Comparison of ENCODE assay signal across 10 cellular contexts in the genomic region with DNA sequence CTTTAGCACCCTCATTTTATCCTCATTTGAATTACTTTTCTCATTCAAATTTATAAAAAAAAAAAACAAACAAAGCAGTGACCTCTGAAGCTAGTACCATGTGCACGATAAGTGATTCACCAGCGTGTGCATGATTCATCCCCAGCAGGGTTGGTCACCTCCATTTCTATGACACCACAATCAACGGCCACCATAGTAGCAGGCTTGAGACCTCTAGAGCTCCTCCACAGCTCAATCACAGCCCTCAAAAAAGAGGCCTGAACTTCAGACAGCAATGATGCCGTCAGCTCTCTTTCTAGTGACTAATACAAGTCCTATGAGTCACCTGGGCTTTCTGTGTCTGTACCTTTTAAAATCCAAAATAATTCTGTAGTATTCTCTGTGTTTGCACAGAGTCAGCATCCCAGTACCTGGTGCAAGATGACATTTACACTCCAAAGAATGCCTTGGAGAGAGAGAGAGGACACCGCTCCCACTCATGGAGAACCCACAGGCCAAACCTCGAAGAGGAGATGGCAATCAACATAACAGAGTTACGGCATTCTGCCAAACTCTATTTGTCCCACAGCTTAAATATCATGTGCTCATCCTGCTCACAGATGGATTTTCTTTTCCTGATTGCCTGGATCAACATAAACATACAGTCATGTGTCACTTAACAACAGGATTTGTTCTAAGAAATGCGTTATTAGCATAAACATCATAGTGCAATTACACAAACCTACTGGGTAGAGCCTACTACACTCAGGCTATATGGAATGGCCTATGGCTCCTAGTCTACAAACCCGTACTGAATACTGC. TPM values are rescaled to one million over a fixed set of nuclear protein-coding genes. Genes with fewer than 3 reads are reported as not detected.
DNase-seq lines count a peak whose midpoint lies in the region; ATAC-seq and TF ChIP-seq lines count a peak whose summit lies in the region.
"Had no signal": no experiment of that assay in that cellular context is flagged by ENCODE, and none has a peak within 500 bp of the region (broad histone marks: within the 10 kb centered on the region; RNA-seq: fewer than 3 reads in every experiment).

No MANE protein-coding gene starts in this region.

- no peaks in the 10 kb centered on the region for H3K4me1 Mint-ChIP-seq in progenitor cell of endocrine pancreas (ENCODE audit: low read depth)

- peak overlapping the region; percentile 63 for H3K27ac ChIP-seq in PC-3 (ENCODE audit: low read length)
- no peak overlapping the region for H3K27ac ChIP-seq in mesenchymal stem cell (ENCODE audit: low read length, poor library complexity, severe bottlenecking)

- no peak overlapping the region for H2BK12ac ChIP-seq in mesenchymal stem cell (ENCODE audit: low read length in 2 of 2)

- no peaks in the 10 kb centered on the region for H3F3A ChIP-seq in PC-3 (ENCODE audit: low read length, unreplicated experiment)

- peak; percentile 78 for ATAC-seq in GM18520 (IDR thresholded peaks at IDR 0.05; ENCODE audit: unreplicated experiment)
- peak; percentile 87 for ATAC-seq in HG02610 (IDR thresholded peaks at IDR 0.05; ENCODE audit: unreplicated experiment)
- peak; percentile 80 for ATAC-seq in PC-3

- intact Hi-C loops in PC-3 (cut with micrococcal nuclease): loop anchor here (2.0 to 10.0 kb wide), 3 partner anchors 21 to 389 kb away; no protein-coding TSS in a partner anchor

- H4K20me1 ChIP-seq in PC-3 (ENCODE audit: low read length): no peaks in the 10 kb centered on the region

- peaks cover 37% of the 10 kb centered on the region for H3K4me1 ChIP-seq in PC-3 (ENCODE audit: insufficient read depth, low read length)
- H3K4me1 ChIP-seq in mesenchymal stem cell (ENCODE audit: control insufficient read depth, insufficient read depth, low read depth, low read length): no peaks in the 10 kb centered on the region

- H4K91ac ChIP-seq in mesenchymal stem cell (ENCODE audit: low read length): no peak overlapping the region

- H3K27ac Mint-ChIP-seq in progenitor cell of endocrine pancreas: no peak overlapping the region

- 67% methylated on average over 8 of the region's 9 CpGs for WGBS in mesenchymal stem cell

- H3K79me1 ChIP-seq in mesenchymal stem cell (replicated peaks; ENCODE audit: low read length, poor library complexity, severe bottlenecking): no peaks in the 10 kb centered on the region

- no peak overlapping the region for H3K4me3 Mint-ChIP-seq in progenitor cell of endocrine pancreas (ENCODE audit: low read depth)

- H3K79me2 ChIP-seq in PC-3 (ENCODE audit: low read length): no peaks in the 10 kb centered on the region

- TF ChIP-seq CTCF in PC-3 (conservative IDR thresholded peaks at IDR 0.05; ENCODE audit: low read depth, low read length) (no peak), progenitor cell of endocrine pancreas (IDR thresholded peaks at IDR 0.05; ENCODE audit: unreplicated experiment) (no peak)

- peaks cover 5% of the 10 kb centered on the region for H3K9me3 Mint-ChIP-seq in progenitor cell of endocrine pancreas (ENCODE audit: low read depth)

- no peaks in the 10 kb centered on the region for H3K9me2 ChIP-seq in PC-3 (replicated peaks; ENCODE audit: low read length)

- no peaks in the 10 kb centered on the region for H3K27me3 Mint-ChIP-seq in progenitor cell of endocrine pancreas

- H3K4me2 ChIP-seq in PC-3 (ENCODE audit: low read length): peak overlapping the region; percentile 43
- no peak overlapping the region for H3K4me2 ChIP-seq in mesenchymal stem cell (ENCODE audit: low read length, poor library complexity, severe bottlenecking)

- H2AK5ac ChIP-seq in mesenchymal stem cell (ENCODE audit: low read length, severe bottlenecking): no peak overlapping the region

- no peaks in the 10 kb centered on the region for H3K36me3 Mint-ChIP-seq in progenitor cell of endocrine pancreas (ENCODE audit: insufficient read depth)

- POLR2A ChIA-PET in PC-3 (lab: Charles Lee; ENCODE audit: unreplicated experiment): interaction anchor here (0.5 to 0.7 kb wide), 4 partner anchors 10 to 1521 kb away, joined by 3 read pairs; no protein-coding TSS in a partner anchor

- H3K27me3 ChIP-seq in PC-3 (ENCODE audit: low read length) (no peaks in the 10 kb centered on the region), mesenchymal stem cell (ENCODE audit: control insufficient read depth in 1 of 2, insufficient read depth in 1 of 2, low read length in 2 of 2) (no peaks in the 10 kb centered on the region)
- H3K27me3 ChIP-seq: MG63 had no signal

- H3K4me3 ChIP-seq in PC-3 (ENCODE audit: low read length) (no peak overlapping the region; the same call in 1 of the 2 replicates), mesenchymal stem cell (ENCODE audit: insufficient read depth in 1 of 2, low read depth in 1 of 2, low read length in 2 of 2) (no peak overlapping the region)
- H3K4me3 ChIP-seq: MG63 had no signal

- DNase-seq in PC-3 (peak; percentile 90), mesenchymal stem cell (peak; percentile 1), NCI-H2081 treated with DMSO at 0.1 percent for 48 hours (lab: John Stamatoyannopoulos, UW) (no peak), OCI-M2 (lab: John Stamatoyannopoulos, UW; ENCODE audit: unreplicated experiment) (no peak), NCI-H2196 (lab: John Stamatoyannopoulos, UW; ENCODE audit: unreplicated experiment) (no peak), progenitor cell of endocrine pancreas (ENCODE audit: low spot score, unreplicated experiment) (no peak)
- DNase-seq: MG63, SIG-M5 had no signal

- H2BK15ac ChIP-seq in mesenchymal stem cell (ENCODE audit: low read depth, poor library complexity, severe bottlenecking): no peak overlapping the region

- CTCF ChIA-PET in PC-3 (lab: Charles Lee): interaction anchor here (0.7 kb wide), 2 partner anchors 46 to 689 kb away, joined by 4 to 6 read pairs; no protein-coding TSS in a partner anchor

- H3K23ac ChIP-seq in mesenchymal stem cell (ENCODE audit: low read length in 2 of 2): no peak overlapping the region

- H3K14ac ChIP-seq in mesenchymal stem cell (ENCODE audit: low read length in 2 of 2): no peak overlapping the region

- no peak overlapping the region for H3K4ac ChIP-seq in mesenchymal stem cell (ENCODE audit: low read depth in 1 of 2, low read length in 2 of 2)

- no peaks in the 10 kb centered on the region for H3K36me3 ChIP-seq in PC-3 (ENCODE audit: low read depth, low read length)
- no peaks in the 10 kb centered on the region for H3K36me3 ChIP-seq in mesenchymal stem cell (ENCODE audit: control insufficient read depth in 1 of 2, insufficient read depth in 2 of 2, low read depth in 1 of 2, low read length in 2 of 2)
- H3K36me3 ChIP-seq: MG63 had no signal

- no peak overlapping the region for H4K8ac ChIP-seq in mesenchymal stem cell (ENCODE audit: low read length)

- H3K18ac ChIP-seq in mesenchymal stem cell (ENCODE audit: low read depth in 1 of 2, low read length in 2 of 2): no peak overlapping the region

- H3K9me3 ChIP-seq in PC-3 (ENCODE audit: low read length) (no peaks in the 10 kb centered on the region), mesenchymal stem cell (ENCODE audit: control insufficient read depth, low read length) (no peaks in the 10 kb centered on the region)
- H3K9me3 ChIP-seq: MG63 had no signal

- H2BK5ac ChIP-seq in mesenchymal stem cell (ENCODE audit: low read depth, low read length, poor library complexity, severe bottlenecking): no peak overlapping the region

- no TSS peak for BruUV-seq in PC-3 (replicated peaks; lab: Mats Ljungman, UMichigan)

- no peak overlapping the region for H2BK120ac ChIP-seq in mesenchymal stem cell (ENCODE audit: low read depth, low read length)

- H3K9ac ChIP-seq in PC-3 (ENCODE audit: low read length): peak overlapping the region; percentile 14
- H3K9ac ChIP-seq in mesenchymal stem cell (ENCODE audit: low read length): no peak overlapping the region

- no peak overlapping the region for H2AFZ ChIP-seq in PC-3 (ENCODE audit: low read length)
- no peak overlapping the region for H2AFZ ChIP-seq in mesenchymal stem cell (ENCODE audit: low read depth, low read length)

RNA-seq across cellular contexts. Expression of a gene that starts 58.7 kb away (rescaled TPM):
- total RNA-seq in PC-3 (2014; rRNA removed): 0.47 and 0.63 TPM in 2 replicates
- 0.07 TPM for polyA plus RNA-seq in mesenchymal stem cell (2013, experiment 1 of 2)
- 0.21 TPM for polyA plus RNA-seq in mesenchymal stem cell (2013, experiment 2 of 2)
- total RNA-seq in progenitor cell of endocrine pancreas: 8.0 and 11.5 TPM in 2 replicates

Comparison
In these comparisons a context has a peak if more than half of its experiments do, and no peak if none do; other contexts are left out.
1. DNase-seq: peak in PC-3 (single experiment) and mesenchymal stem cell (single experiment); none in NCI-H2081 treated with DMSO at 0.1 percent for 48 hours (single experiment), OCI-M2 (single experiment), NCI-H2196 (single experiment) and progenitor cell of endocrine pancreas (single experiment).
2. Peak in every context shown above with its lines, with median percentiles within 50 percentile points of each other: ATAC-seq.